ENCODE assay signal across 1 cellular context in genomic region chr1:158998781-158999161, GRCh38.
TF ChIP-seq lines count a peak whose summit lies in the region.

No MANE protein-coding gene starts in this region.

TF ChIP-seq in K562, 482 proteins besides CTCF, POLR2A, EP300 and RAD21 (continued from another document):
- TF ChIP-seq, protein P1, sequence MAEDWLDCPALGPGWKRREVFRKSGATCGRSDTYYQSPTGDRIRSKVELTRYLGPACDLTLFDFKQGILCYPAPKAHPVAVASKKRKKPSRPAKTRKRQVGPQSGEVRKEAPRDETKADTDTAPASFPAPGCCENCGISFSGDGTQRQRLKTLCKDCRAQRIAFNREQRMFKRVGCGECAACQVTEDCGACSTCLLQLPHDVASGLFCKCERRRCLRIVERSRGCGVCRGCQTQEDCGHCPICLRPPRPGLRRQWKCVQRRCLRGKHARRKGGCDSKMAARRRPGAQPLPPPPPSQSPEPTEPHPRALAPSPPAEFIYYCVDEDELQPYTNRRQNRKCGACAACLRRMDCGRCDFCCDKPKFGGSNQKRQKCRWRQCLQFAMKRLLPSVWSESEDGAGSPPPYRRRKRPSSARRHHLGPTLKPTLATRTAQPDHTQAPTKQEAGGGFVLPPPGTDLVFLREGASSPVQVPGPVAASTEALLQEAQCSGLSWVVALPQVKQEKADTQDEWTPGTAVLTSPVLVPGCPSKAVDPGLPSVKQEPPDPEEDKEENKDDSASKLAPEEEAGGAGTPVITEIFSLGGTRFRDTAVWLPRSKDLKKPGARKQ (CRISPR knock-in tag; IDR thresholded peaks at IDR 0.05), result peak; percentile 98
- TF ChIP-seq CREB5 (CRISPR knock-in tag; IDR thresholded peaks at IDR 0.05) (no peak), HLTF (IDR thresholded peaks at IDR 0.05) (no peak), ZBTB1 (CRISPR knock-in tag; IDR thresholded peaks at IDR 0.05; ENCODE audit: borderline replicate concordance, low read depth) (no peak), BCLAF1 (IDR thresholded peaks at IDR 0.05; ENCODE audit: borderline replicate concordance in 1 of 2, control insufficient read depth in 1 of 2, low read depth in 2 of 2, low read length in 1 of 2) (no peak), MAFK (IDR thresholded peaks at IDR 0.05; ENCODE audit: low read length) (no peak; the same call in 1 of the 2 replicates), HNRNPK (IDR thresholded peaks at IDR 0.05; ENCODE audit: low read depth, low read length, poor library complexity, severe bottlenecking) (no peak), ZNF143 (CRISPR knock-in tag; IDR thresholded peaks at IDR 0.05) (no peak), PML (IDR thresholded peaks at IDR 0.05; ENCODE audit: low read length) (no peak), CEBPG (CRISPR knock-in tag; IDR thresholded peaks at IDR 0.05) (no peak), CEBPG (tag; conservative IDR thresholded peaks at IDR 0.05 in 1 of 2, IDR thresholded peaks at IDR 0.05 in 1 of 2) (0 out of 4 replicates have a peak, but pooled peaks of 1 of the 2 experiments have one; percentile 7), HNRNPL (IDR thresholded peaks at IDR 0.05; ENCODE audit: low read depth, low read length) (no peak), FIP1L1 (IDR thresholded peaks at IDR 0.05; ENCODE audit: low read depth, low read length, poor library complexity, severe bottlenecking) (no peak), GABPA (tag; conservative IDR thresholded peaks at IDR 0.05; ENCODE audit: low read depth) (no peak), SMC3 (conservative IDR thresholded peaks at IDR 0.05; ENCODE audit: insufficient read depth, low read depth, low read length) (peak; percentile 78), THAP12 (CRISPR knock-in tag; IDR thresholded peaks at IDR 0.05) (no peak)
